1 cellular context compared by ENCODE assay signal in the genomic region with DNA sequence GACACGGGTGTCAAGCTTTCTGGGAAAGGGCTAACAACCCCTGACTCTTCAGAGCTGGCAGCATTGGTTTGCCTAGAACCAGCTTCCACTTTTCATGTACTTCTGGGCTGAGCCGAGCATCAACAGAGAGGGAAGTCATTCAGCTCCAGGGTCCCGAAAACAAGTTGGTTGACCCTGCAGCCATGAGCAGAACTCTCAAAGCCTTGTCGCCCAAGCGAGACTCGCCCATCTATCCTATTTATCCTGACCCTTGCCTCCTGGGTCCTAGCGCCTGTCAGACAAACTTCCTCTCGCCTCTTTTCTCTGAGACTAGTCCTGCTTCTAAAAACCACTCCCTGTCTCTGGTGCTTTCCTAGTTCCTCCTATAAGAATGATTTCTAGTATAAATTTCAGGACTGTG.
TF ChIP-seq lines count a peak whose summit lies in the region.

No MANE protein-coding gene starts in this region.

TF ChIP-seq in HepG2, 621 proteins besides CTCF, POLR2A, EP300 and RAD21:
- TF ChIP-seq NFYB (CRISPR knock-in tag; IDR thresholded peaks at IDR 0.05) (no peak), ZIK1 (CRISPR knock-in tag; IDR thresholded peaks at IDR 0.05; ENCODE audit: borderline replicate concordance, low read depth) (no peak), FOXP1 (IDR thresholded peaks at IDR 0.05) (no peak), FOXP1 (CRISPR knock-in tag; IDR thresholded peaks at IDR 0.05) (no peak), ISL2 (CRISPR knock-in tag; IDR thresholded peaks at IDR 0.05) (no peak), ZNF598 (CRISPR knock-in tag; IDR thresholded peaks at IDR 0.05; ENCODE audit: borderline replicate concordance) (no peak), MAZ (IDR thresholded peaks at IDR 0.05; ENCODE audit: borderline replicate concordance, low read depth, low read length) (no peak), MAZ (CRISPR knock-in tag; IDR thresholded peaks at IDR 0.05; ENCODE audit: low read depth) (no peak), ZNF557 (CRISPR knock-in tag; IDR thresholded peaks at IDR 0.05) (no peak), PAX8 (CRISPR knock-in tag; IDR thresholded peaks at IDR 0.05; ENCODE audit: borderline replicate concordance) (no peak), ZSCAN25 (CRISPR knock-in tag; IDR thresholded peaks at IDR 0.05) (no peak), ZNF350 (CRISPR knock-in tag; IDR thresholded peaks at IDR 0.05; ENCODE audit: borderline replicate concordance, low read depth) (no peak)
- TF ChIP-seq, protein P1, sequence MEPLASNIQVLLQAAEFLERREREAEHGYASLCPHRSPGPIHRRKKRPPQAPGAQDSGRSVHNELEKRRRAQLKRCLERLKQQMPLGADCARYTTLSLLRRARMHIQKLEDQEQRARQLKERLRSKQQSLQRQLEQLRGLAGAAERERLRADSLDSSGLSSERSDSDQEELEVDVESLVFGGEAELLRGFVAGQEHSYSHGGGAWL (CRISPR knock-in tag; IDR thresholded peaks at IDR 0.05), result no peak
- TF ChIP-seq, protein P2, sequence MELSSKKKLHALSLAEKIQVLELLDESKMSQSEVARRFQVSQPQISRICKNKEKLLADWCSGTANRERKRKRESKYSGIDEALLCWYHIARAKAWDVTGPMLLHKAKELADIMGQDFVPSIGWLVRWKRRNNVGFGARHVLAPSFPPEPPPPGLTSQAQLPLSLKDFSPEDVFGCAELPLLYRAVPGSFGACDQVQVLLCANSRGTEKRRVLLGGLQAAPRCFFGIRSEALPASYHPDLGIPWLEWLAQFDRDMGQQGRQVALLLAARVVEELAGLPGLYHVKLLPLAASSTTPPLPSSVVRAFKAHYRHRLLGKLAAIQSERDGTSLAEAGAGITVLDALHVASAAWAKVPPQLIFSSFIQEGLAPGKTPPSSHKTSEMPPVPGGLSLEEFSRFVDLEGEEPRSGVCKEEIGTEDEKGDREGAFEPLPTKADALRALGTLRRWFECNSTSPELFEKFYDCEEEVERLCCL (CRISPR knock-in tag; IDR thresholded peaks at IDR 0.05; ENCODE audit: borderline replicate concordance), result no peak
- TF ChIP-seq, protein P3, sequence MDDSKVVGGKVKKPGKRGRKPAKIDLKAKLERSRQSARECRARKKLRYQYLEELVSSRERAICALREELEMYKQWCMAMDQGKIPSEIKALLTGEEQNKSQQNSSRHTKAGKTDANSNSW (CRISPR knock-in tag; IDR thresholded peaks at IDR 0.05; ENCODE audit: borderline replicate concordance), result no peak
- TF ChIP-seq, protein P4, sequence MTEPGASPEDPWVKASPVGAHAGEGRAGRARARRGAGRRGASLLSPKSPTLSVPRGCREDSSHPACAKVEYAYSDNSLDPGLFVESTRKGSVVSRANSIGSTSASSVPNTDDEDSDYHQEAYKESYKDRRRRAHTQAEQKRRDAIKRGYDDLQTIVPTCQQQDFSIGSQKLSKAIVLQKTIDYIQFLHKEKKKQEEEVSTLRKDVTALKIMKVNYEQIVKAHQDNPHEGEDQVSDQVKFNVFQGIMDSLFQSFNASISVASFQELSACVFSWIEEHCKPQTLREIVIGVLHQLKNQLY (CRISPR knock-in tag; IDR thresholded peaks at IDR 0.05), result no peak
- TF ChIP-seq, protein P5, sequence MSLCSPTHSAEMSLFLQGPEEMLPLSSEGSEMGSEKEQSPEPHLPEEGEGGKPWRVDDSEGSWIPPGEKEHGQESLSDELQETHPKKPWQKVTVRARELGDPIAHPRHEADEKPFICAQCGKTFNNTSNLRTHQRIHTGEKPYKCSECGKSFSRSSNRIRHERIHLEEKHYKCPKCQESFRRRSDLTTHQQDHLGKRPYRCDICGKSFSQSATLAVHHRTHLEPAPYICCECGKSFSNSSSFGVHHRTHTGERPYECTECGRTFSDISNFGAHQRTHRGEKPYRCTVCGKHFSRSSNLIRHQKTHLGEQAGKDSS (CRISPR knock-in tag; IDR thresholded peaks at IDR 0.05; ENCODE audit: borderline replicate concordance, low read depth), result no peak
